In genomic region chr14:60508707-60509437, GRCh38 we compare ENCODE assay signal across 9 cellular contexts. TPM values are rescaled to one million over a fixed set of nuclear protein-coding genes. Genes with fewer than 3 reads are reported as not detected.
A peak's percentile ranks its signal among the peaks of the same experiment; 100 is the strongest.
DNase-seq lines count a peak whose midpoint lies in the region; ATAC-seq and TF ChIP-seq lines count a peak whose summit lies in the region.
"Had no signal": no experiment of that assay in that cellular context is flagged by ENCODE, and none has a peak within 500 bp of the region (broad histone marks: within the 10 kb centered on the region; RNA-seq: fewer than 3 reads in every experiment).

TSS of gene SIX6 (plus strand) at chr14:60509146. CDS start at chr14:60509399, 253 bp downstream.

- intact Hi-C loops in activated T-helper 2 cell treated with anti-CD3 and anti-CD28 coated beads, Interferon-gamma antibody, Interleukin-2, Interleukin-4, amounts not matched to agents 10 μg/mL and 5 μg/mL and 100 μg/mL, durations not matched to agents 14 hours and 24 hours and 36 hours (cut with micrococcal nuclease): loop anchor here (2.0 kb wide), 1 partner anchor 140 kb away; the partner anchor contains the start of gene SIX1

- CTCF ChIA-PET in CD8-positive, alpha-beta memory T cell (lab: Charles Lee): no interaction called here

- no peak for TF ChIP-seq RAD21 in Ishikawa (IDR thresholded peaks at IDR 0.05; ENCODE audit: low read depth)

- no peaks in the 10 kb centered on the region for H3K9me2 ChIP-seq in Karpas-422 (replicated peaks; ENCODE audit: insufficient read depth, low read length)

- H3K4me1 Mint-ChIP-seq in CD8-positive, alpha-beta memory T cell: peaks cover 12 to 40% (median 22%) of the 10 kb centered on the region in 3 donors
- H3K4me1 Mint-ChIP-seq in activated T-helper 2 cell treated with anti-CD3 and anti-CD28 coated beads, Interferon-gamma antibody, Interleukin-2, Interleukin-4, amounts not matched to agents 10 μg/mL and 5 μg/mL and 100 μg/mL, durations not matched to agents 14 hours and 24 hours and 36 hours (ENCODE audit: low read depth): no peaks in the 10 kb centered on the region
- peaks cover 0 to 28% (median 9%) of the 10 kb centered on the region in 3 donors for H3K4me1 Mint-ChIP-seq in naive B cell

- H3K9ac ChIP-seq in Karpas-422 (ENCODE audit: low read length): no peak within 1 kb of the TSS

- H3K27ac ChIP-seq in CD8-positive, alpha-beta memory T cell (ENCODE audit: low read depth, low read length): no peak within 1 kb of the TSS
- H3K27ac ChIP-seq in Karpas-422 (ENCODE audit: low read length): no peak within 1 kb of the TSS
- no peak within 1 kb of the TSS for H3K27ac ChIP-seq in effector memory CD4-positive, alpha-beta T cell (ENCODE audit: insufficient read depth, low read length, poor library complexity, severe bottlenecking)

- H3K4me2 ChIP-seq in Karpas-422 (ENCODE audit: low read depth, low read length, poor library complexity, severe bottlenecking): no peak within 1 kb of the TSS

- no peak for DNase-seq in CD8-positive, alpha-beta memory T cell
- no peak for DNase-seq in activated T-helper 2 cell treated with anti-CD3 and anti-CD28 coated beads, Interferon-gamma antibody, Interleukin-2, Interleukin-4, amounts not matched to agents 10 μg/mL and 5 μg/mL and 100 μg/mL, durations not matched to agents 14 hours and 24 hours and 36 hours (ENCODE audit: low spot score)
- no peak for DNase-seq in naive B cell
- no peak for DNase-seq in Karpas-422
- no peak for DNase-seq in effector memory CD4-positive, alpha-beta T cell
- DNase-seq in GM20000 (ENCODE audit: low spot score): no peak
- DNase-seq in SK-N-DZ (ENCODE audit: low spot score): no peak
- DNase-seq: effector memory CD8-positive, alpha-beta T cell had no signal

- H3K27me3 ChIP-seq in CD8-positive, alpha-beta memory T cell (ENCODE audit: insufficient read depth, low read length, poor library complexity, severe bottlenecking): peaks cover 63% of the 10 kb centered on the region
- no peaks in the 10 kb centered on the region for H3K27me3 ChIP-seq in Karpas-422 (ENCODE audit: low read length)
- peaks cover 72% of the 10 kb centered on the region for H3K27me3 ChIP-seq in effector memory CD4-positive, alpha-beta T cell (replicated peaks; ENCODE audit: control insufficient read depth, insufficient read depth, low read length, poor library complexity, severe bottlenecking)

- POLR2A ChIA-PET in CD8-positive, alpha-beta memory T cell (lab: Charles Lee): no interaction called here

- H3K36me3 ChIP-seq in CD8-positive, alpha-beta memory T cell (ENCODE audit: insufficient read depth, low read length): no peaks in the 10 kb centered on the region
- H3K36me3 ChIP-seq in Karpas-422 (ENCODE audit: insufficient read depth, low read length): no peaks in the 10 kb centered on the region
- H3K36me3 ChIP-seq in effector memory CD4-positive, alpha-beta T cell (ENCODE audit: control insufficient read depth, insufficient read depth, low read length): no peaks in the 10 kb centered on the region

- no peaks in the 10 kb centered on the region for H4K20me1 ChIP-seq in Karpas-422 (ENCODE audit: insufficient read depth, low read depth, low read length)

- peaks cover 70 to 90% of the 10 kb centered on the region in 2 donors for H3K27me3 Mint-ChIP-seq in CD8-positive, alpha-beta memory T cell
- peaks cover 82% of the 10 kb centered on the region for H3K27me3 Mint-ChIP-seq in activated T-helper 2 cell treated with anti-CD3 and anti-CD28 coated beads, Interferon-gamma antibody, Interleukin-2, Interleukin-4, amounts not matched to agents 10 μg/mL and 5 μg/mL and 100 μg/mL, durations not matched to agents 14 hours and 24 hours and 36 hours (ENCODE audit: low read depth)
- peaks cover 72 to 79% (median 75%) of the 10 kb centered on the region in 3 donors for H3K27me3 Mint-ChIP-seq in naive B cell

- TF ChIP-seq CTCF in GM20000 (IDR thresholded peaks at IDR 0.05; ENCODE audit: extremely low read depth, missing control alignments): no peak

- TF ChIP-seq EP300 in Ishikawa (IDR thresholded peaks at IDR 0.05; ENCODE audit: borderline replicate concordance): no peak

- no peaks in the 10 kb centered on the region for H3K36me3 Mint-ChIP-seq in CD8-positive, alpha-beta memory T cell
- H3K36me3 Mint-ChIP-seq in activated T-helper 2 cell treated with anti-CD3 and anti-CD28 coated beads, Interferon-gamma antibody, Interleukin-2, Interleukin-4, amounts not matched to agents 10 μg/mL and 5 μg/mL and 100 μg/mL, durations not matched to agents 14 hours and 24 hours and 36 hours (ENCODE audit: low read depth): peaks cover 4% of the 10 kb centered on the region
- H3K36me3 Mint-ChIP-seq in naive B cell: no peaks in the 10 kb centered on the region

- ATAC-seq in naive B cell (ENCODE audit: low read depth in 2 of 2): no peak
- ATAC-seq: effector memory CD8-positive, alpha-beta T cell had no signal

- H3K4me3 Mint-ChIP-seq in CD8-positive, alpha-beta memory T cell: peak within 1 kb of the TSS in 4 of 7 donors; percentile 1 to 65 (median 30)
- no peak within 1 kb of the TSS for H3K4me3 Mint-ChIP-seq in activated T-helper 2 cell treated with anti-CD3 and anti-CD28 coated beads, Interferon-gamma antibody, Interleukin-2, Interleukin-4, amounts not matched to agents 10 μg/mL and 5 μg/mL and 100 μg/mL, durations not matched to agents 14 hours and 24 hours and 36 hours (ENCODE audit: low read depth)
- H3K4me3 Mint-ChIP-seq in naive B cell: peak within 1 kb of the TSS in 6 of 8 donors; percentile 30 to 80 (median 42)

- no peaks in the 10 kb centered on the region for H3K9me3 ChIP-seq in CD8-positive, alpha-beta memory T cell (ENCODE audit: low read length)
- H3K9me3 ChIP-seq in Karpas-422 (ENCODE audit: low read length): no peaks in the 10 kb centered on the region
- H3K9me3 ChIP-seq in effector memory CD4-positive, alpha-beta T cell (ENCODE audit: control insufficient read depth, low read length): no peaks in the 10 kb centered on the region

- H2AFZ ChIP-seq in Karpas-422 (ENCODE audit: low read length): no peak within 1 kb of the TSS

- H3K27ac Mint-ChIP-seq in CD8-positive, alpha-beta memory T cell: no peak within 1 kb of the TSS
- peak within 1 kb of the TSS; percentile 12 for H3K27ac Mint-ChIP-seq in activated T-helper 2 cell treated with anti-CD3 and anti-CD28 coated beads, Interferon-gamma antibody, Interleukin-2, Interleukin-4, amounts not matched to agents 10 μg/mL and 5 μg/mL and 100 μg/mL, durations not matched to agents 14 hours and 24 hours and 36 hours
- peak within 1 kb of the TSS in 4 of 6 donors; percentile 39 to 59 (median 41) for H3K27ac Mint-ChIP-seq in naive B cell
- H3K27ac Mint-ChIP-seq: effector memory CD8-positive, alpha-beta T cell had no signal

- no peaks in the 10 kb centered on the region for H3K79me2 ChIP-seq in Karpas-422 (ENCODE audit: low read length)

- H3K4me3 ChIP-seq in CD8-positive, alpha-beta memory T cell (ENCODE audit: low read length): no peak within 1 kb of the TSS
- no peak within 1 kb of the TSS for H3K4me3 ChIP-seq in Karpas-422 (ENCODE audit: low read length)
- no peak within 1 kb of the TSS for H3K4me3 ChIP-seq in effector memory CD4-positive, alpha-beta T cell (ENCODE audit: insufficient read depth, low read depth, low read length, poor library complexity, severe bottlenecking)

- no peaks in the 10 kb centered on the region for H3K4me1 ChIP-seq in CD8-positive, alpha-beta memory T cell (ENCODE audit: insufficient read depth, low read length)
- no peaks in the 10 kb centered on the region for H3K4me1 ChIP-seq in Karpas-422 (ENCODE audit: low read length)
- H3K4me1 ChIP-seq in effector memory CD4-positive, alpha-beta T cell (ENCODE audit: control insufficient read depth, insufficient read depth, low read length, poor library complexity, severe bottlenecking): peaks cover 12% of the 10 kb centered on the region

- peaks cover 0 to 4% (median under 1%) of the 10 kb centered on the region in 5 donors for H3K9me3 Mint-ChIP-seq in CD8-positive, alpha-beta memory T cell
- no peaks in the 10 kb centered on the region for H3K9me3 Mint-ChIP-seq in activated T-helper 2 cell treated with anti-CD3 and anti-CD28 coated beads, Interferon-gamma antibody, Interleukin-2, Interleukin-4, amounts not matched to agents 10 μg/mL and 5 μg/mL and 100 μg/mL, durations not matched to agents 14 hours and 24 hours and 36 hours
- peaks cover 0 to 8% (median 0%) of the 10 kb centered on the region in 7 donors for H3K9me3 Mint-ChIP-seq in naive B cell
- H3K9me3 Mint-ChIP-seq: effector memory CD8-positive, alpha-beta T cell had no signal

TF ChIP-seq in Ishikawa, 13 proteins besides CTCF, POLR2A, EP300 and RAD21 (continues in another document):
- TF ChIP-seq REST (IDR thresholded peaks at IDR 0.05; ENCODE audit: low read depth) (peak; percentile 83), NFIC (IDR thresholded peaks at IDR 0.05) (no peak)

RNA-seq across cellular contexts. Expression of gene SIX6, which starts in this region (rescaled TPM):
- total RNA-seq in CD8-positive, alpha-beta memory T cell: not detected
- not detected for polyA plus RNA-seq in CD8-positive, alpha-beta memory T cell
- total RNA-seq in activated T-helper 2 cell treated with anti-CD3 and anti-CD28 coated beads, Interferon-gamma antibody, Interleukin-2, Interleukin-4, amounts not matched to agents 10 μg/mL and 5 μg/mL and 100 μg/mL, durations not matched to agents 14 hours and 24 hours and 36 hours: not detected in 2 replicates
- not detected for polyA plus RNA-seq in naive B cell (ENCODE audit: low read depth in 6 of 6)
- total RNA-seq in Karpas-422 (2014; rRNA removed; shearing (Covaris generic); ENCODE audit: low replicate concordance): not detected in 2 replicates
- polyA plus RNA-seq in SK-N-DZ (2014; cell fraction: cytosol; rRNA removed): not detected in 2 replicates
- not detected in 2 replicates for polyA plus RNA-seq in SK-N-DZ (2014; cell fraction: nucleus; rRNA removed)

Comparison
In these comparisons a context has a peak if more than half of its experiments do, and no peak if none do; other contexts are left out.
1. H3K27ac Mint-ChIP-seq: peak in activated T-helper 2 cell treated with anti-CD3 and anti-CD28 coated beads, Interferon-gamma antibody, Interleukin-2, Interleukin-4, amounts not matched to agents 10 μg/mL and 5 μg/mL and 100 μg/mL, durations not matched to agents 14 hours and 24 hours and 36 hours (single experiment) and naive B cell (4 of 6); none in CD8-positive, alpha-beta memory T cell (0 of 8).